In the genomic region with DNA sequence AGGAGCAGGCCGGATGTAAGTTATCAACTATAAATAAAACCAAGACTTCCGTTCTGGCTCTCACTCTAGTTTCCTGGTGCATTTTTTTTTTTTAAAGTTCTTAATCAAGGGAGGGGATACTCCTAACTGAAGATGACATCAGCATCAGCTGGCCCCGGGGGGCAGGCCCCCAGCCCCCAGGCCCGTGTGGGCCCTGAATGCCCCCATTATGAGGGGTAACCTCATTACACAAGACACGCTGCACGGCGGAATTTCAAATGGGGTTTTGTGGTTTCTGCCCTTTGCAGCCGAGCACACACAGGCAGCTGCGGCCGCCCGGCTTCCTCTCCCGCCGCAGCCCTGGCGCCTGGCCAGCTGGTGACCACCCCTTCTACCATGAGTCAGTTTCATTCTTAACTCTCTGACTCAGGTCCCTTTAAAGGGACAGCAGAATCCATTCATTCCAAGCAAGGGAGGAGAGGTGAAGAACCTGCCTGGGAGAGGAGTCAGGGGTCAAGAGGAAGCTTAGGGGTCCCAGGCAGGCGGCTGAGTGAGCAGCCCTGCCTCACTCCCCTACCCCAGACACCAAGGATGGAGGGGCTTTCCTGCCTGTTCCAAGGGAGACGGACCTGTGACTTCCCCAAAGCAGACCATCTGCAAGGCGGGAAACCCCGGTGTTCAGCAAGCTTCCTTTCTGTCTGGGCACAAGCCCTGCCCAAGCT, we compare ENCODE assay signal across 8 cellular contexts. TPM values are rescaled to one million over a fixed set of nuclear protein-coding genes. Genes with fewer than 3 reads are reported as not detected.
A peak's percentile ranks its signal among the peaks of the same experiment; 100 is the strongest.
DNase-seq lines count a peak whose midpoint lies in the region; ATAC-seq lines count a peak whose summit lies in the region.

No MANE protein-coding gene starts in this region.

- no peak overlapping the region for H3K4me3 ChIP-seq in mesodermal cell (ENCODE audit: extremely low read depth, insufficient read depth, low read length, poor library complexity, severe bottlenecking)

- H3K9me3 ChIP-seq in mesodermal cell (ENCODE audit: control insufficient read depth, low read length) = peaks cover 8% of the 10 kb centered on the region

- H3K27ac ChIP-seq in mesodermal cell (ENCODE audit: low read depth, low read length, severe bottlenecking) = peak overlapping the region; percentile 95

- no peaks in the 10 kb centered on the region for H3K36me3 ChIP-seq in mesodermal cell (ENCODE audit: control insufficient read depth, insufficient read depth, low read length)

- WGBS in mesodermal cell (ENCODE audit: insufficient coverage in 2 of 2), 2 experiments = 41 to 44% methylated on average over 9 to 12 of the region's 18 CpGs

- DNase-seq in NCI-H460 (ENCODE audit: extremely low read depth, low read depth) = peak; percentile 91
- peak; percentile 53 to 62 for DNase-seq in activated CD4-positive, alpha-beta T cell treated with anti-CD3 and anti-CD28 coated beads, Interleukin-2, amount 50 U/mL, for 24 hours (ENCODE audit: low read depth in 1 of 2, low spot score in 1 of 2)
- peak; percentile 78 to 97 for DNase-seq in dermis microvascular lymphatic vessel endothelial cell (ENCODE audit: low read depth in 2 of 2)
- DNase-seq in stimulated activated CD8-positive, alpha-beta memory T cell treated with anti-CD3 and anti-CD28 coated beads, Interleukin-15, amount 100 ng/mL, for 24 hours (ENCODE audit: low read depth) = peak; percentile 73
- DNase-seq in NCI-H2171 (lab: John Stamatoyannopoulos, UW) = no peak

- ATAC-seq in GM18499 (IDR thresholded peaks at IDR 0.05; ENCODE audit: insufficient read depth, unreplicated experiment) (peak; percentile 32), HG02852 (IDR thresholded peaks at IDR 0.05; ENCODE audit: unreplicated experiment) (peak; percentile 51)

- H3K4me1 ChIP-seq in mesodermal cell (ENCODE audit: control insufficient read depth, insufficient read depth, low read length, poor library complexity, severe bottlenecking) = peaks cover 57% of the 10 kb centered on the region

RNA-seq across cellular contexts. Expression of a gene that starts 3.4 kb away (rescaled TPM):
- total RNA-seq in NCI-H460 (2014; rRNA removed; shearing (Covaris generic)) = 0.64 and 0.72 TPM in 2 replicates
- 2.1 and 3.5 TPM in 2 replicates for polyA plus RNA-seq in NCI-H460 (2014; cell fraction: nucleus; rRNA removed)
- under 0.01 and 0.39 TPM in 2 replicates for total RNA-seq in dermis microvascular lymphatic vessel endothelial cell
- polyA plus RNA-seq in mesodermal cell (2013, experiment 1 of 2) = 1.3 TPM
- 2.2 TPM for polyA plus RNA-seq in mesodermal cell (2013, experiment 2 of 2)
